Comparison of ENCODE assay signal across 1 cellular context in the genomic region with DNA sequence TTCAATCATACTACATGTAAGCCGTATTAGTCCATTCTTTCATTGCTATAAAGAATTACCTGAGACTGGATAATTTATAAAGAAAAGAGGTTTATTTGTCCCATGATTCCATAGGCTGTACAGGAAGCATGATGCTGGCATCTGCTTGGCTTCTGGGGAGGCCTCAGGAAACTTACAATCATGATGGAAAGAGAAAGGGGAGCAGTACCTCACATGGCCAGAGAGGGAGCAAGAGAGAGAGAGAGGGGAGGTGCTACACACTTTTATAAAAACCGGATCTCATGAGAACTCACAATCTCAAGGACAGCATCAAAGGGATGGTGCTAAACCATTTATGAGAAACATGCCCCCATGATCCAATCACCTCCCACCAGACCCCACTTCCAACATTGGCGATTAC.
TF ChIP-seq lines count a peak whose summit lies in the region.

No MANE protein-coding gene starts in this region.

TF ChIP-seq in H1, 55 proteins besides CTCF, POLR2A, EP300 and RAD21:
- TF ChIP-seq ASH2L (IDR thresholded peaks at IDR 0.05; ENCODE audit: low read length): no peak
- TF ChIP-seq, protein P1, sequence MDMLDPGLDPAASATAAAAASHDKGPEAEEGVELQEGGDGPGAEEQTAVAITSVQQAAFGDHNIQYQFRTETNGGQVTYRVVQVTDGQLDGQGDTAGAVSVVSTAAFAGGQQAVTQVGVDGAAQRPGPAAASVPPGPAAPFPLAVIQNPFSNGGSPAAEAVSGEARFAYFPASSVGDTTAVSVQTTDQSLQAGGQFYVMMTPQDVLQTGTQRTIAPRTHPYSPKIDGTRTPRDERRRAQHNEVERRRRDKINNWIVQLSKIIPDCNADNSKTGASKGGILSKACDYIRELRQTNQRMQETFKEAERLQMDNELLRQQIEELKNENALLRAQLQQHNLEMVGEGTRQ (IDR thresholded peaks at IDR 0.05; ENCODE audit: low read length): peak; percentile 73
